In genomic region chr14:29643415-29644206, GRCh38 we compare ENCODE assay signal across 15 cellular contexts.
A peak's percentile ranks its signal among the peaks of the same experiment; 100 is the strongest.
DNase-seq lines count a peak whose midpoint lies in the region; ATAC-seq, FAIRE-seq and TF ChIP-seq lines count a peak whose summit lies in the region.
"Had no signal": no experiment of that assay in that cellular context is flagged by ENCODE, and none has a peak within 500 bp of the region (broad histone marks: within the 10 kb centered on the region; RNA-seq: fewer than 3 reads in every experiment).

No MANE protein-coding gene starts in this region.

- H3K27ac ChIP-seq in IMR-90 (ENCODE audit: insufficient read depth, low read length): no peak overlapping the region
- H3K27ac ChIP-seq in body of pancreas: peak overlapping the region in 2 of 4 donors; percentile 1 to 30
- no peak overlapping the region for H3K27ac ChIP-seq in HepG2 (ENCODE audit: extremely low read length, insufficient read depth, low read length)
- H3K27ac ChIP-seq: BLaER1, cardiac muscle cell had no signal

- H4K5ac ChIP-seq in IMR-90 (ENCODE audit: low read depth, low read length): no peak overlapping the region

- no peaks in the 10 kb centered on the region; the same call in 1 of the 2 replicates for H3K9me1 ChIP-seq in IMR-90 (ENCODE audit: insufficient read depth, low read length)

- TF ChIP-seq POLR2A in IMR-90 (IDR thresholded peaks at IDR 0.05; ENCODE audit: low read depth, low read length) (no peak), body of pancreas (IDR thresholded peaks at IDR 0.05) (no peak), HepG2 (IDR thresholded peaks at IDR 0.05; ENCODE audit: insufficient read depth in 1 of 2, low read depth in 2 of 2, low read length in 2 of 2) (no peak)

- no peak overlapping the region for H4K91ac ChIP-seq in IMR-90 (ENCODE audit: insufficient read depth, low read depth, low read length)

- WGBS in IMR-90 (ENCODE audit: extremely low coverage in 2 of 2, insufficient read length in 1 of 2), 2 experiments: no CpG with 5 or more reads among the region's 5 CpGs
- 31 to 38% methylated on average over 5 of the region's 5 CpGs for WGBS in body of pancreas, 2 donors
- WGBS in HepG2 (ENCODE audit: low lambda C conversion rate): 13% methylated on average over 5 of the region's 5 CpGs

- POLR2A ChIA-PET in IMR-90 (lab: Charles Lee; ENCODE audit: unreplicated experiment): no interaction called here
- POLR2A ChIA-PET in HepG2 (lab: Yijun Ruan, JAX): no interaction called here

- no peak overlapping the region for H3K56ac ChIP-seq in IMR-90 (ENCODE audit: extremely low read depth, insufficient read depth, low read length)

- in situ Hi-C loops in IMR-90 (cut with MboI; ENCODE audit: low sequenced_read_pairs): no loop called here
- in situ Hi-C loops in HepG2 (cut with HindIII; ENCODE audit: extremely low pct_ligation_motif_present, low pct_unique_long_range_greater_than_20kb): no loop called here
- in situ Hi-C loops in G401 (cut with HindIII; ENCODE audit: low sequenced_read_pairs): no loop called here

- H2AFZ ChIP-seq in IMR-90 (replicated peaks; ENCODE audit: low read length, poor library complexity): no peak overlapping the region
- H2AFZ ChIP-seq in HepG2 (ENCODE audit: low read length): no peak overlapping the region

- H3K4me1 Mint-ChIP-seq in stimulated activated memory B cell treated with anti-CD40 and anti-IgM and Interleukin-4, amounts not matched to agents 10 μg/mL and 1 μg/mL and 100 μg/mL, for 72 hours: no peaks in the 10 kb centered on the region

- H3K9ac ChIP-seq in IMR-90 (ENCODE audit: low read depth, low read length): no peak overlapping the region
- H3K9ac ChIP-seq in HepG2 (ENCODE audit: insufficient read depth, low read depth, low read length): no peak overlapping the region
- H3K9ac ChIP-seq: BLaER1 had no signal

- H2AK9ac ChIP-seq in IMR-90 (replicated peaks; ENCODE audit: low read depth, low read length, poor library complexity): no peak overlapping the region

- H3K79me1 ChIP-seq in IMR-90 (ENCODE audit: low read depth in 1 of 2, low read length in 2 of 2): no peaks in the 10 kb centered on the region; a peak in 1 of 4 replicates

- TF ChIP-seq RAD21 in IMR-90 (IDR thresholded peaks at IDR 0.05; ENCODE audit: low read length) (no peak), HepG2 (CRISPR knock-in tag; IDR thresholded peaks at IDR 0.05) (no peak)

- no peaks in the 10 kb centered on the region for H3K27me3 Mint-ChIP-seq in stimulated activated memory B cell treated with anti-CD40 and anti-IgM and Interleukin-4, amounts not matched to agents 10 μg/mL and 1 μg/mL and 100 μg/mL, for 72 hours
- H3K27me3 Mint-ChIP-seq: stimulated activated naive CD8-positive, alpha-beta T cell treated with anti-CD3 and anti-CD28 coated beads, Interleukin-15, Interleukin-2, amounts not matched to agents 100 ng/mL and 50 ng/mL, for 24 hours had no signal

- no peak overlapping the region for H3K4me3 Mint-ChIP-seq in stimulated activated memory B cell treated with anti-CD40 and anti-IgM and Interleukin-4, amounts not matched to agents 10 μg/mL and 1 μg/mL and 100 μg/mL, for 72 hours
- H3K4me3 Mint-ChIP-seq: stimulated activated naive CD8-positive, alpha-beta T cell treated with anti-CD3 and anti-CD28 coated beads, Interleukin-15, Interleukin-2, amounts not matched to agents 100 ng/mL and 50 ng/mL, for 24 hours had no signal

- H3K23ac ChIP-seq in IMR-90 (ENCODE audit: low read depth, low read length): no peak overlapping the region

- dilution Hi-C loops in IMR-90 (cut with HindIII; ENCODE audit: low sequenced_read_pairs, unreplicated experiment): no loop called here

- TF ChIP-seq EP300 in HepG2 (IDR thresholded peaks at IDR 0.05; ENCODE audit: low read depth in 2 of 2, low read length in 2 of 2) (no peak), HepG2 (CRISPR knock-in tag; IDR thresholded peaks at IDR 0.05; ENCODE audit: borderline replicate concordance) (no peak)

- no peak overlapping the region for H2BK15ac ChIP-seq in IMR-90 (ENCODE audit: low read depth, low read length)

- no peak for TF ChIP-seq CTCF in AG10803 (conservative IDR thresholded peaks at IDR 0.05; ENCODE audit: low read length)
- no peak for TF ChIP-seq CTCF in IMR-90 (conservative IDR thresholded peaks at IDR 0.05; ENCODE audit: low read depth, low read length)
- no peak for TF ChIP-seq CTCF in body of pancreas (IDR thresholded peaks at IDR 0.05)
- TF ChIP-seq CTCF in HepG2 (CRISPR knock-in tag; IDR thresholded peaks at IDR 0.05): no peak

- H3K18ac ChIP-seq in IMR-90 (ENCODE audit: low read depth, low read length): no peak overlapping the region

- H3K27me3 ChIP-seq in IMR-90 (ENCODE audit: control insufficient read depth, insufficient read depth, low read length) (no peaks in the 10 kb centered on the region), body of pancreas (no peaks in the 10 kb centered on the region), HepG2 (ENCODE audit: control insufficient read depth in 1 of 2, insufficient read depth in 2 of 2, low read length in 2 of 2) (no peaks in the 10 kb centered on the region)
- H3K27me3 ChIP-seq: BLaER1, cardiac muscle cell had no signal

- intact Hi-C loops in IMR-90 (cut with micrococcal nuclease) (no loop called here), body of pancreas (cut with DNase I) (no loop called here), HepG2 (cut with micrococcal nuclease; ENCODE audit: unreplicated experiment) (no loop called here)

- H3K14ac ChIP-seq in IMR-90 (replicated peaks; ENCODE audit: low read depth, low read length): no peak overlapping the region

- FAIRE-seq in HepG2 (lab: Jason Lieb, UNC) (no peak), GM19239 (lab: Jason Lieb, UNC) (no peak)

- H3K4me2 ChIP-seq in IMR-90 (ENCODE audit: low read depth, low read length): no peak overlapping the region
- no peak overlapping the region for H3K4me2 ChIP-seq in HepG2 (ENCODE audit: low read depth, low read length)
- H3K4me2 ChIP-seq: BLaER1 had no signal

- H3K4me1 ChIP-seq in IMR-90 (ENCODE audit: control insufficient read depth, insufficient read depth, low read length): peaks cover 6% of the 10 kb centered on the region
- peaks cover 25% of the 10 kb centered on the region for H3K4me1 ChIP-seq in body of pancreas
- H3K4me1 ChIP-seq in HepG2 (ENCODE audit: insufficient read depth, low read length): no peaks in the 10 kb centered on the region
- H3K4me1 ChIP-seq: BLaER1 had no signal

- no peak overlapping the region for H2AK5ac ChIP-seq in IMR-90 (ENCODE audit: low read depth, low read length)

- CTCF ChIA-PET in IMR-90 (lab: Yijun Ruan, JAX): no interaction called here
- CTCF ChIA-PET in HepG2 (lab: Yijun Ruan, JAX; ENCODE audit: low intra/inter-chr PET ratio, low total read pairs): no interaction called here

- no peak overlapping the region for H4K8ac ChIP-seq in IMR-90 (ENCODE audit: low read depth in 2 of 2, low read length in 2 of 2)

- H3K4me3 ChIP-seq in AG10803 (ENCODE audit: low read length) (no peak overlapping the region), IMR-90 (ENCODE audit: insufficient read depth, low read depth, low read length) (no peak overlapping the region), body of pancreas (no peak overlapping the region), HepG2 (replicated peaks in 1 of 3; ENCODE audit: insufficient read depth in 1 of 3, low read depth in 2 of 3, low read length in 3 of 3) (no peak overlapping the region)
- H3K4me3 ChIP-seq: BLaER1, cardiac muscle cell had no signal

- H3K79me2 ChIP-seq in HepG2 (ENCODE audit: insufficient read depth, low read length): no peaks in the 10 kb centered on the region

- no TSS peak for BruUV-seq in IMR-90 (replicated peaks; lab: Mats Ljungman, UMichigan)
- BruUV-seq in HepG2 (replicated peaks; lab: Mats Ljungman, UMichigan): no TSS peak

- H2BK120ac ChIP-seq in IMR-90 (ENCODE audit: low read depth, low read length): no peak overlapping the region

- H4K20me1 ChIP-seq in IMR-90 (ENCODE audit: insufficient read depth, low read length): no peaks in the 10 kb centered on the region
- H4K20me1 ChIP-seq in HepG2 (ENCODE audit: insufficient read depth, low read length): no peaks in the 10 kb centered on the region
- H4K20me1 ChIP-seq: BLaER1 had no signal

- H3K27ac Mint-ChIP-seq in stimulated activated memory B cell treated with anti-CD40 and anti-IgM and Interleukin-4, amounts not matched to agents 10 μg/mL and 1 μg/mL and 100 μg/mL, for 72 hours: no peak overlapping the region
- H3K27ac Mint-ChIP-seq: stimulated activated naive CD8-positive, alpha-beta T cell treated with anti-CD3 and anti-CD28 coated beads, Interleukin-15, Interleukin-2, amounts not matched to agents 100 ng/mL and 50 ng/mL, for 24 hours had no signal

- DNase-seq in AG10803 (ENCODE audit: low read depth) (peak; percentile 40), IMR-90 (peak; percentile 60), body of pancreas (no peak), HepG2 (ENCODE audit: low spot score) (no peak), GM19239 (ENCODE audit: insufficient read length, low spot score) (no peak), G401 (ENCODE audit: low spot score) (no peak)
- DNase-seq: activated CD4-positive, alpha-beta T cell treated with anti-CD3 and anti-CD28 coated beads for 4 hours; NCI-H187 treated with DMSO at 0.1 percent for 48 hours; stimulated activated CD4-positive, alpha-beta T cell treated with anti-CD3 and anti-CD28 coated beads, Interleukin-4, amount 100 ng/mL, for 4 hours; SW 1271 had no signal

- no peak overlapping the region for H3K4ac ChIP-seq in IMR-90 (ENCODE audit: low read depth, low read length)

- ATAC-seq in IMR-90 (ENCODE audit: low read depth) (peak; percentile 51; the same call in 1 of the 2 replicates), body of pancreas (peak; percentile 73), HepG2 (no peak), HG02938 (IDR thresholded peaks at IDR 0.05; ENCODE audit: unreplicated experiment) (no peak)
- ATAC-seq in stimulated activated memory B cell treated with anti-CD40 and anti-IgM and Interleukin-4, amounts not matched to agents 10 μg/mL and 1 μg/mL and 100 μg/mL, for 72 hours: no peak

- peaks cover 17% of the 10 kb centered on the region for H3K9me3 ChIP-seq in IMR-90 (ENCODE audit: control insufficient read depth, insufficient read depth, low read length)
- H3K9me3 ChIP-seq in body of pancreas: peaks cover 0 to 11% (median 3%) of the 10 kb centered on the region in 3 donors
- peaks cover 81% of the 10 kb centered on the region for H3K9me3 ChIP-seq in HepG2 (ENCODE audit: low read length)

- peaks cover 5% of the 10 kb centered on the region for H3K36me3 Mint-ChIP-seq in stimulated activated memory B cell treated with anti-CD40 and anti-IgM and Interleukin-4, amounts not matched to agents 10 μg/mL and 1 μg/mL and 100 μg/mL, for 72 hours

- H2BK20ac ChIP-seq in IMR-90 (ENCODE audit: low read depth, low read length): no peak overlapping the region

- H3K36me3 ChIP-seq in IMR-90 (ENCODE audit: control insufficient read depth, insufficient read depth, low read length) (peaks cover 2% of the 10 kb centered on the region; the same call in 1 of the 2 replicates), body of pancreas (replicated peaks in 1 of 2; ENCODE audit: insufficient read depth in 1 of 2, low read depth in 2 of 2) (no peaks in the 10 kb centered on the region), HepG2 (replicated peaks in 1 of 2; ENCODE audit: control insufficient read depth in 1 of 2, insufficient read depth in 2 of 2, low read length in 2 of 2) (no peaks in the 10 kb centered on the region)
- H3K36me3 ChIP-seq: BLaER1, cardiac muscle cell had no signal

- H2BK5ac ChIP-seq in IMR-90 (ENCODE audit: low read depth, low read length, poor library complexity, severe bottlenecking): no peak overlapping the region

- H3K9me3 Mint-ChIP-seq in stimulated activated memory B cell treated with anti-CD40 and anti-IgM and Interleukin-4, amounts not matched to agents 10 μg/mL and 1 μg/mL and 100 μg/mL, for 72 hours: peaks cover 11% of the 10 kb centered on the region

Comparison
In these comparisons a context has a peak if more than half of its experiments do, and no peak if none do; other contexts are left out.
1. DNase-seq: peak in AG10803 (single experiment) and IMR-90 (single experiment); none in body of pancreas (0 of 4), HepG2 (single experiment), GM19239 (single experiment) and G401 (single experiment).
2. ATAC-seq: peak in IMR-90 (single experiment) and body of pancreas (single experiment); none in HepG2 (single experiment), HG02938 (single experiment) and stimulated activated memory B cell treated with anti-CD40 and anti-IgM and Interleukin-4, amounts not matched to agents 10 μg/mL and 1 μg/mL and 100 μg/mL, for 72 hours (single experiment).